Comparison of ENCODE assay signal across 13 cellular contexts in genomic region chr10:52486840-52487611, GRCh38.
DNase-seq lines count a peak whose midpoint lies in the region; TF ChIP-seq lines count a peak whose summit lies in the region.
"Had no signal": no experiment of that assay in that cellular context is flagged by ENCODE, and none has a peak within 500 bp of the region (broad histone marks: within the 10 kb centered on the region; RNA-seq: fewer than 3 reads in every experiment).

No MANE protein-coding gene starts in this region.

- H3K36me3 Mint-ChIP-seq in chondrocyte (ENCODE audit: low read depth) = no peaks in the 10 kb centered on the region
- H3K36me3 Mint-ChIP-seq: CD4-positive, alpha-beta memory T cell had no signal

- 90 to 100% methylated on average over 1 of the region's 1 CpG for WGBS in testis, 2 donors

- H3K27ac ChIP-seq in testis = no peak overlapping the region
- H3K27ac ChIP-seq: neutrophil, upper lobe of left lung had no signal

- H3K9me3 ChIP-seq in testis = no peaks in the 10 kb centered on the region
- H3K9me3 ChIP-seq: neutrophil, upper lobe of left lung had no signal

- no peaks in the 10 kb centered on the region for H3K27me3 Mint-ChIP-seq in chondrocyte (ENCODE audit: low read depth)
- H3K27me3 Mint-ChIP-seq: activated T-cell treated with anti-CD3 and anti-CD28 coated beads, Interleukin-2, amount 50 U/mL, for 24 hours; CD4-positive, alpha-beta memory T cell had no signal

- intact Hi-C loops in testis (cut with DNase I; ENCODE audit: low total_unique reads) = loop anchor here (10.0 kb wide), 1 partner anchor 172 kb away; the partner anchor contains the start of gene DKK1

- H3K4me1 Mint-ChIP-seq in chondrocyte (ENCODE audit: low read depth) = peaks cover 78% of the 10 kb centered on the region
- H3K4me1 Mint-ChIP-seq: CD4-positive, alpha-beta memory T cell had no signal

- H3K4me3 ChIP-seq in testis = no peak overlapping the region
- H3K4me3 ChIP-seq: upper lobe of left lung had no signal

- H3K36me3 ChIP-seq in testis (ENCODE audit: low read depth, missing control alignments) = no peaks in the 10 kb centered on the region
- H3K36me3 ChIP-seq: neutrophil, upper lobe of left lung had no signal

- no peaks in the 10 kb centered on the region for H3K4me1 ChIP-seq in testis
- H3K4me1 ChIP-seq: upper lobe of left lung had no signal

- H3K27me3 ChIP-seq in testis = peaks cover 3% of the 10 kb centered on the region
- H3K27me3 ChIP-seq: neutrophil, upper lobe of left lung had no signal

- no peak for TF ChIP-seq POLR2A in testis (IDR thresholded peaks at IDR 0.05)

- no peak for TF ChIP-seq CTCF in AG09319 (IDR thresholded peaks at IDR 0.05; ENCODE audit: low read depth, low read length)
- TF ChIP-seq CTCF in chondrocyte (IDR thresholded peaks at IDR 0.05) = no peak
- TF ChIP-seq CTCF in testis (IDR thresholded peaks at IDR 0.05) = no peak

- peak; percentile 52 for DNase-seq in AG09319 (ENCODE audit: extremely low read depth, low read depth)
- DNase-seq in M059J (ENCODE audit: low read depth) = peak; percentile 95
- no peak for DNase-seq in chondrocyte (ENCODE audit: low spot score)
- DNase-seq in myocyte (ENCODE audit: low read depth) = peak; percentile 91
- DNase-seq in CD1c-positive myeloid dendritic cell (ENCODE audit: extremely low spot score) = no peak
- DNase-seq in NAMALWA (ENCODE audit: low spot score) = no peak
- no peak for DNase-seq in testis
- no peak for DNase-seq in NCI-H1694 (lab: John Stamatoyannopoulos, UW)
- DNase-seq: activated T-cell treated with anti-CD3 and anti-CD28 coated beads, Interleukin-2, amount 50 U/mL, for 24 hours; CD4-positive, alpha-beta memory T cell; NCI-H1436; upper lobe of left lung had no signal

- H3K27ac Mint-ChIP-seq in chondrocyte (ENCODE audit: unreplicated experiment) = peak overlapping the region; percentile 94
- H3K27ac Mint-ChIP-seq: activated T-cell treated with anti-CD3 and anti-CD28 coated beads, Interleukin-2, amount 50 U/mL, for 24 hours; CD4-positive, alpha-beta memory T cell had no signal

- H3K9me3 Mint-ChIP-seq in chondrocyte (ENCODE audit: low read depth) = peaks cover 2% of the 10 kb centered on the region

- no peak overlapping the region for H3K4me3 Mint-ChIP-seq in chondrocyte (ENCODE audit: unreplicated experiment)
- H3K4me3 Mint-ChIP-seq: activated T-cell treated with anti-CD3 and anti-CD28 coated beads, Interleukin-2, amount 50 U/mL, for 24 hours; CD4-positive, alpha-beta memory T cell had no signal

Comparison
In these comparisons a context has a peak if more than half of its experiments do, and no peak if none do; other contexts are left out.
1. DNase-seq: peak in AG09319 (single experiment), M059J (single experiment) and myocyte (single experiment); none in chondrocyte (single experiment), CD1c-positive myeloid dendritic cell (single experiment), NAMALWA (single experiment), testis (single experiment) and NCI-H1694 (single experiment).